16 cellular contexts compared by ENCODE assay signal in genomic region chr17:78227455-78227916, GRCh38. TPM values are rescaled to one million over a fixed set of nuclear protein-coding genes. Genes with fewer than 3 reads are reported as not detected.
DNase-seq lines count a peak whose midpoint lies in the region; ATAC-seq and TF ChIP-seq lines count a peak whose summit lies in the region.
"Had no signal": no experiment of that assay in that cellular context is flagged by ENCODE, and none has a peak within 500 bp of the region (broad histone marks: within the 10 kb centered on the region; RNA-seq: fewer than 3 reads in every experiment).

No MANE protein-coding gene starts in this region.

- H3K79me1 ChIP-seq in IMR-90 (ENCODE audit: low read depth in 1 of 2, low read length in 2 of 2): peaks cover 0 to 3% of the 10 kb centered on the region in 2 experiments; a peak in 1 of 4 replicates

- H2AFZ ChIP-seq in IMR-90 (replicated peaks; ENCODE audit: low read length, poor library complexity): no peak overlapping the region

- peaks cover 14 to 32% (median 26%) of the 10 kb centered on the region in 11 experiments for H3K27me3 ChIP-seq in BLaER1 treated with 17β-estradiol and CSF1 and Interleukin-3, amounts not matched to agents 10 nM and 100 nM
- H3K27me3 ChIP-seq in IMR-90 (ENCODE audit: control insufficient read depth, insufficient read depth, low read length) (peaks cover 25% of the 10 kb centered on the region), SJCRH30 (no peaks in the 10 kb centered on the region)
- peaks cover 4 to 13% of the 10 kb centered on the region in 2 donors for H3K27me3 ChIP-seq in naive thymus-derived CD4-positive, alpha-beta T cell (ENCODE audit: control insufficient read depth in 2 of 2, insufficient read depth in 2 of 2, low read length in 2 of 2)

- CTCF ChIA-PET in IMR-90 (lab: Yijun Ruan, JAX): no interaction called here
- CTCF ChIA-PET in naive thymus-derived CD4-positive, alpha-beta T cell (lab: Charles Lee): no interaction called here

- TF ChIP-seq RAD21 in IMR-90 (IDR thresholded peaks at IDR 0.05; ENCODE audit: low read length): no peak

- intact Hi-C loops in IMR-90 (cut with micrococcal nuclease): no loop called here
- intact Hi-C loops in naive thymus-derived CD4-positive, alpha-beta T cell (cut with micrococcal nuclease): no loop called here

- dilution Hi-C loops in IMR-90 (cut with HindIII; ENCODE audit: low sequenced_read_pairs, unreplicated experiment): no loop called here

- no peaks in the 10 kb centered on the region for H3K9me1 ChIP-seq in IMR-90 (ENCODE audit: insufficient read depth, low read length)

- peak overlapping the region; percentile 55 for H2AK9ac ChIP-seq in IMR-90 (replicated peaks; ENCODE audit: low read depth, low read length, poor library complexity)

- H3K18ac ChIP-seq in IMR-90 (ENCODE audit: low read depth, low read length): no peak overlapping the region

- H3K4me1 Mint-ChIP-seq in naive thymus-derived CD4-positive, alpha-beta T cell: peaks cover 4 to 26% (median 16%) of the 10 kb centered on the region in 7 donors

- TF ChIP-seq POLR2A in IMR-90 (IDR thresholded peaks at IDR 0.05; ENCODE audit: low read depth, low read length): no peak

- H2BK20ac ChIP-seq in IMR-90 (ENCODE audit: low read depth, low read length): no peak overlapping the region

- 30% methylated on average over 2 of the region's 10 CpGs; no CpG with 5 or more reads in 1 of the 2 experiments for WGBS in IMR-90 (ENCODE audit: extremely low coverage in 2 of 2, insufficient read length in 1 of 2), 2 experiments

- no peak overlapping the region for H3K4ac ChIP-seq in IMR-90 (ENCODE audit: low read depth, low read length)

- no peak overlapping the region for H3K4me3 ChIP-seq in BLaER1 treated with 17β-estradiol and CSF1 and Interleukin-3, amounts not matched to agents 10 nM and 100 nM
- H3K4me3 ChIP-seq in IMR-90 (ENCODE audit: insufficient read depth, low read depth, low read length) (no peak overlapping the region), SJCRH30 (no peak overlapping the region)
- no peak overlapping the region for H3K4me3 ChIP-seq in naive thymus-derived CD4-positive, alpha-beta T cell (ENCODE audit: low read length)

- no peaks in the 10 kb centered on the region for H3K9me3 Mint-ChIP-seq in naive thymus-derived CD4-positive, alpha-beta T cell
- H3K9me3 Mint-ChIP-seq: mesothelial cell of epicardium had no signal

- no peak overlapping the region for H3K14ac ChIP-seq in IMR-90 (replicated peaks; ENCODE audit: low read depth, low read length)

- no peak overlapping the region for H3K56ac ChIP-seq in IMR-90 (ENCODE audit: extremely low read depth, insufficient read depth, low read length)

- TF ChIP-seq CTCF in IMR-90 (conservative IDR thresholded peaks at IDR 0.05; ENCODE audit: low read depth, low read length) (no peak), GM13976 (IDR thresholded peaks at IDR 0.05; ENCODE audit: borderline replicate concordance, control extremely low read depth, extremely low read depth, insufficient read depth, missing control alignments) (no peak)

- H3K27me3 Mint-ChIP-seq in naive thymus-derived CD4-positive, alpha-beta T cell: peaks cover 6 to 37% (median 20%) of the 10 kb centered on the region in 5 donors

- peaks cover 0 to 58% (median 32%) of the 10 kb centered on the region in 11 experiments; a peak in 15 of 22 replicates for H4K20me1 ChIP-seq in BLaER1 treated with 17β-estradiol and CSF1 and Interleukin-3, amounts not matched to agents 10 nM and 100 nM
- H4K20me1 ChIP-seq in IMR-90 (ENCODE audit: insufficient read depth, low read length): no peaks in the 10 kb centered on the region; the same call in 1 of the 2 replicates

- H3K27ac ChIP-seq in BLaER1 treated with 17β-estradiol and CSF1 and Interleukin-3, amounts not matched to agents 10 nM and 100 nM: peak overlapping the region in 3 of 11 experiments; percentile 13 to 48 (median 32); a peak in 3 of 22 replicates
- H3K27ac ChIP-seq in IMR-90 (ENCODE audit: insufficient read depth, low read length) (no peak overlapping the region), SJCRH30 (peak overlapping the region; percentile 54)
- H3K27ac ChIP-seq in naive thymus-derived CD4-positive, alpha-beta T cell (ENCODE audit: low read depth, low read length): no peak overlapping the region

- H4K91ac ChIP-seq in IMR-90 (ENCODE audit: insufficient read depth, low read depth, low read length): no peak overlapping the region

- no peak overlapping the region for H4K5ac ChIP-seq in IMR-90 (ENCODE audit: low read depth, low read length)

- H3K27ac Mint-ChIP-seq in naive thymus-derived CD4-positive, alpha-beta T cell: no peak overlapping the region
- H3K27ac Mint-ChIP-seq: mesothelial cell of epicardium had no signal

- no peaks in the 10 kb centered on the region for H3K9me3 ChIP-seq in BLaER1 treated with 17β-estradiol and CSF1 and Interleukin-3, amounts not matched to agents 10 nM and 100 nM (replicated peaks in 1 of 11)
- no peaks in the 10 kb centered on the region for H3K9me3 ChIP-seq in IMR-90 (ENCODE audit: control insufficient read depth, insufficient read depth, low read length)
- H3K9me3 ChIP-seq in SJCRH30 (replicated peaks): no peaks in the 10 kb centered on the region
- no peaks in the 10 kb centered on the region for H3K9me3 ChIP-seq in naive thymus-derived CD4-positive, alpha-beta T cell (ENCODE audit: control insufficient read depth in 2 of 3, low read length in 3 of 3)

- peaks cover 0 to 37% (median 31%) of the 10 kb centered on the region in 11 experiments; a peak in 20 of 22 replicates for H3K36me3 ChIP-seq in BLaER1 treated with 17β-estradiol and CSF1 and Interleukin-3, amounts not matched to agents 10 nM and 100 nM
- H3K36me3 ChIP-seq in IMR-90 (ENCODE audit: control insufficient read depth, insufficient read depth, low read length): no peaks in the 10 kb centered on the region
- peaks cover 28% of the 10 kb centered on the region for H3K36me3 ChIP-seq in SJCRH30
- H3K36me3 ChIP-seq in naive thymus-derived CD4-positive, alpha-beta T cell (ENCODE audit: control insufficient read depth in 2 of 3, insufficient read depth in 3 of 3, low read length in 3 of 3): no peaks in the 10 kb centered on the region

- POLR2A ChIA-PET in IMR-90 (lab: Charles Lee; ENCODE audit: unreplicated experiment): no interaction called here
- POLR2A ChIA-PET in naive thymus-derived CD4-positive, alpha-beta T cell (lab: Charles Lee): no interaction called here

- no peak overlapping the region for H2BK120ac ChIP-seq in IMR-90 (ENCODE audit: low read depth, low read length)

- no peak for ATAC-seq in IMR-90 (ENCODE audit: low read depth)
- ATAC-seq in naive thymus-derived CD4-positive, alpha-beta T cell: peak; percentile 64
- ATAC-seq in HG03442 (IDR thresholded peaks at IDR 0.05; ENCODE audit: unreplicated experiment): no peak
- ATAC-seq in GM19351 (IDR thresholded peaks at IDR 0.05; ENCODE audit: unreplicated experiment): no peak

- in situ Hi-C loops in IMR-90 (cut with MboI; ENCODE audit: low sequenced_read_pairs): no loop called here
- in situ Hi-C loops in GM13976 (cut with MboI; ENCODE audit: low sequenced_read_pairs, unreplicated experiment): no loop called here

- peaks cover 0 to 4% (median 0%) of the 10 kb centered on the region in 5 donors for H3K36me3 Mint-ChIP-seq in naive thymus-derived CD4-positive, alpha-beta T cell

- H3K4me1 ChIP-seq in BLaER1 treated with 17β-estradiol and CSF1 and Interleukin-3, amounts not matched to agents 10 nM and 100 nM: peaks cover 23 to 51% (median 38%) of the 10 kb centered on the region in 10 experiments
- H3K4me1 ChIP-seq in IMR-90 (ENCODE audit: control insufficient read depth, insufficient read depth, low read length): no peaks in the 10 kb centered on the region
- peaks cover 27% of the 10 kb centered on the region for H3K4me1 ChIP-seq in SJCRH30
- peaks cover 0 to 15% of the 10 kb centered on the region in 2 donors for H3K4me1 ChIP-seq in naive thymus-derived CD4-positive, alpha-beta T cell (ENCODE audit: control insufficient read depth in 2 of 2, insufficient read depth in 2 of 2, low read length in 2 of 2)

- H2BK15ac ChIP-seq in IMR-90 (ENCODE audit: low read depth, low read length): no peak overlapping the region

- no TSS peak for BruUV-seq in IMR-90 (replicated peaks; lab: Mats Ljungman, UMichigan)

- no peak overlapping the region for H2BK5ac ChIP-seq in IMR-90 (ENCODE audit: low read depth, low read length, poor library complexity, severe bottlenecking)

- no peak overlapping the region for H3K23ac ChIP-seq in IMR-90 (ENCODE audit: low read depth, low read length)

- no peak overlapping the region for H4K8ac ChIP-seq in IMR-90 (ENCODE audit: low read depth in 2 of 2, low read length in 2 of 2)

- peak overlapping the region; percentile 35 to 66 (median 56) for H3K4me2 ChIP-seq in BLaER1 treated with 17β-estradiol and CSF1 and Interleukin-3, amounts not matched to agents 10 nM and 100 nM
- no peak overlapping the region for H3K4me2 ChIP-seq in IMR-90 (ENCODE audit: low read depth, low read length)

- no peak overlapping the region for H2AK5ac ChIP-seq in IMR-90 (ENCODE audit: low read depth, low read length)

- H3K9ac ChIP-seq in BLaER1 treated with 17β-estradiol and CSF1 and Interleukin-3, amounts not matched to agents 10 nM and 100 nM: peak overlapping the region in 2 of 11 experiments; percentile 3 to 17; a peak in 2 of 22 replicates
- no peak overlapping the region for H3K9ac ChIP-seq in IMR-90 (ENCODE audit: low read depth, low read length)

- H3K4me3 Mint-ChIP-seq in naive thymus-derived CD4-positive, alpha-beta T cell: no peak overlapping the region
- H3K4me3 Mint-ChIP-seq: mesothelial cell of epicardium had no signal

- DNase-seq in IMR-90 (peak; percentile 16), SJCRH30 (peak; percentile 79 to 82), NCI-H748 treated with DMSO at 0.1 percent for 48 hours (lab: John Stamatoyannopoulos, UW) (no peak), GM13976 (ENCODE audit: low spot score) (no peak)
- DNase-seq in naive thymus-derived CD4-positive, alpha-beta T cell: no peak
- DNase-seq: effector memory CD4-positive, alpha-beta T cell; foreskin fibroblast; KG1; stimulated activated CD4-positive, alpha-beta T cell treated with anti-CD3 and anti-CD28 coated beads, Interleukin-1b, Interleukin-23, amount 100 ng/mL, for 48 hours; stimulated activated CD8-positive, alpha-beta memory T cell treated with anti-CD3 and anti-CD28 coated beads, Interleukin-4, amount 100 ng/mL, for 48 hours had no signal

RNA-seq across cellular contexts. Expression of gene TMEM235, which starts 3.9 kb away (rescaled TPM):
- total RNA-seq in IMR-90 (2012; rRNA removed): not detected in 2 replicates
- not detected in 2 replicates for polyA plus RNA-seq in IMR-90 (2012; rRNA removed)
- polyA plus RNA-seq in IMR-90 (2012; cell fraction: cytosol; rRNA removed): not detected in 2 replicates
- not detected in 2 replicates for polyA plus RNA-seq in IMR-90 (2012; cell fraction: nucleus; rRNA removed; ENCODE audit: low replicate concordance)
- 0.10 TPM in 1 of 2 replicates, not detected in the other for total RNA-seq in SJCRH30 (2014; rRNA removed; shearing (Covaris generic))
- not detected for total RNA-seq in naive thymus-derived CD4-positive, alpha-beta T cell
- not detected for polyA plus RNA-seq in naive thymus-derived CD4-positive, alpha-beta T cell
- total RNA-seq: pulmonary artery endothelial cell, ureter had no signal

RNA-seq across cellular contexts. Expression of gene BIRC5, which starts 13.4 kb away (rescaled TPM):
- 52.7 and 53.6 TPM in 2 replicates for total RNA-seq in IMR-90 (2012; rRNA removed)
- polyA plus RNA-seq in IMR-90 (2012; rRNA removed): 16.6 and 19.5 TPM in 2 replicates
- polyA plus RNA-seq in IMR-90 (2012; cell fraction: cytosol; rRNA removed): 10.6 and 17.7 TPM in 2 replicates
- polyA plus RNA-seq in IMR-90 (2012; cell fraction: nucleus; rRNA removed; ENCODE audit: low replicate concordance): 5.5 and 7.2 TPM in 2 replicates
- total RNA-seq in SJCRH30 (2014; rRNA removed; shearing (Covaris generic)): 248 and 255 TPM in 2 replicates
- 10 to 100 TPM in 1 of 5 experiments, not detected in 4; 49.0 TPM for total RNA-seq in naive thymus-derived CD4-positive, alpha-beta T cell
- polyA plus RNA-seq in naive thymus-derived CD4-positive, alpha-beta T cell: not detected

RNA-seq across cellular contexts. Expression of gene AFMID, which starts 40.3 kb away (rescaled TPM):
- total RNA-seq in IMR-90 (2012; rRNA removed): 45.5 and 65.1 TPM in 2 replicates
- 29.9 and 41.0 TPM in 2 replicates for polyA plus RNA-seq in IMR-90 (2012; rRNA removed)
- polyA plus RNA-seq in IMR-90 (2012; cell fraction: cytosol; rRNA removed): 31.0 and 49.3 TPM in 2 replicates
- 22.5 and 29.1 TPM in 2 replicates for polyA plus RNA-seq in IMR-90 (2012; cell fraction: nucleus; rRNA removed; ENCODE audit: low replicate concordance)
- total RNA-seq in SJCRH30 (2014; rRNA removed; shearing (Covaris generic)): 97.1 and 110 TPM in 2 replicates
- 10 to 100 TPM in 1 of 5 experiments, 1 to 10 TPM in 4; 1.2 to 19.2 (median 3.0) TPM for total RNA-seq in naive thymus-derived CD4-positive, alpha-beta T cell
- polyA plus RNA-seq in naive thymus-derived CD4-positive, alpha-beta T cell: 1 to 10 TPM in 1 of 2 donors, under 1 TPM in 1; 0.99 to 1.1 TPM

RNA-seq across cellular contexts. Expression of gene TK1, which starts 40.6 kb away (rescaled TPM):
- 109 and 219 TPM in 2 replicates for total RNA-seq in IMR-90 (2012; rRNA removed)
- polyA plus RNA-seq in IMR-90 (2012; rRNA removed): 150 and 181 TPM in 2 replicates
- polyA plus RNA-seq in IMR-90 (2012; cell fraction: cytosol; rRNA removed): 133 and 160 TPM in 2 replicates
- polyA plus RNA-seq in IMR-90 (2012; cell fraction: nucleus; rRNA removed; ENCODE audit: low replicate concordance): 27.2 and 110 TPM in 2 replicates
- 141 and 158 TPM in 2 replicates for total RNA-seq in SJCRH30 (2014; rRNA removed; shearing (Covaris generic))
- 10 to 100 TPM in 1 of 5 experiments, 1 to 10 TPM in 1, under 1 TPM in 1, not detected in 2; 0.29 to 57.7 (median 1.0) TPM for total RNA-seq in naive thymus-derived CD4-positive, alpha-beta T cell
- polyA plus RNA-seq in naive thymus-derived CD4-positive, alpha-beta T cell: under 1 TPM; 0.20 to 0.28 TPM

RNA-seq across cellular contexts. Expression of gene SYNGR2, which starts 59.1 kb away (rescaled TPM):
- total RNA-seq in IMR-90 (2012; rRNA removed): 11.1 and 14.7 TPM in 2 replicates
- polyA plus RNA-seq in IMR-90 (2012; rRNA removed): 63.1 and 77.3 TPM in 2 replicates
- polyA plus RNA-seq in IMR-90 (2012; cell fraction: cytosol; rRNA removed): 38.9 and 89.5 TPM in 2 replicates
- 27.9 and 43.7 TPM in 2 replicates for polyA plus RNA-seq in IMR-90 (2012; cell fraction: nucleus; rRNA removed; ENCODE audit: low replicate concordance)
- 19.5 and 21.1 TPM in 2 replicates for total RNA-seq in SJCRH30 (2014; rRNA removed; shearing (Covaris generic))
- 100 to 1,000 TPM in 1 of 5 experiments, 10 to 100 TPM in 4; 47.6 to 109 (median 58.6) TPM for total RNA-seq in naive thymus-derived CD4-positive, alpha-beta T cell
- 100 to 1,000 TPM in 1 of 2 donors, 10 to 100 TPM in 1; 94.6 to 118 TPM for polyA plus RNA-seq in naive thymus-derived CD4-positive, alpha-beta T cell

Comparison
In these comparisons a context has a peak if more than half of its experiments do, and no peak if none do; other contexts are left out.
1. DNase-seq: peak in IMR-90 (single experiment) and SJCRH30 (2 of 2); none in naive thymus-derived CD4-positive, alpha-beta T cell (0 of 9), NCI-H748 treated with DMSO at 0.1 percent for 48 hours (single experiment) and GM13976 (single experiment).